15 cellular contexts compared by ENCODE assay signal in genomic region chrX:19649227-19650009, GRCh38.
DNase-seq lines count a peak whose midpoint lies in the region; ATAC-seq and TF ChIP-seq lines count a peak whose summit lies in the region.
"Had no signal": no experiment of that assay in that cellular context is flagged by ENCODE, and none has a peak within 500 bp of the region (broad histone marks: within the 10 kb centered on the region; RNA-seq: fewer than 3 reads in every experiment).

No MANE protein-coding gene starts in this region.

- no peak for ATAC-seq in activated CD4-positive, alpha-beta T cell treated with anti-CD3 and anti-CD28 coated beads for 36 hours
- no peak for ATAC-seq in T-cell (replicated peaks in 1 of 4)
- no peak for ATAC-seq in stimulated activated effector memory CD8-positive, alpha-beta T cell treated with anti-CD3 and anti-CD28 coated beads, Interleukin-12 subunit alpha, Interleukin-12 subunit beta, amount 100 ng/mL, for 72 hours

- BruUV-seq in Calu3 (replicated peaks; lab: Mats Ljungman, UMichigan): no TSS peak

- POLR2A ChIA-PET in activated CD4-positive, alpha-beta T cell treated with anti-CD3 and anti-CD28 coated beads for 36 hours (lab: Charles Lee): no interaction called here
- POLR2A ChIA-PET in T-cell (lab: Charles Lee): no interaction called here

- H3K36me3 Mint-ChIP-seq in activated CD4-positive, alpha-beta T cell treated with anti-CD3 and anti-CD28 coated beads for 36 hours (ENCODE audit: low read depth): peaks cover 20% of the 10 kb centered on the region
- H3K36me3 Mint-ChIP-seq in T-cell (peaks cover 22% of the 10 kb centered on the region), Calu3 (ENCODE audit: insufficient read depth, unreplicated experiment) (peaks cover 14% of the 10 kb centered on the region)
- H3K36me3 Mint-ChIP-seq in stimulated activated effector memory CD8-positive, alpha-beta T cell treated with anti-CD3 and anti-CD28 coated beads, Interleukin-12 subunit alpha, Interleukin-12 subunit beta, amount 100 ng/mL, for 72 hours: peaks cover 25% of the 10 kb centered on the region
- H3K36me3 Mint-ChIP-seq: IgD-negative memory B cell had no signal

- H3K4me3 Mint-ChIP-seq in activated CD4-positive, alpha-beta T cell treated with anti-CD3 and anti-CD28 coated beads for 36 hours: no peak overlapping the region
- H3K4me3 Mint-ChIP-seq in T-cell (no peak overlapping the region), Calu3 (ENCODE audit: low read depth, unreplicated experiment) (no peak overlapping the region)
- no peak overlapping the region for H3K4me3 Mint-ChIP-seq in stimulated activated effector memory CD8-positive, alpha-beta T cell treated with anti-CD3 and anti-CD28 coated beads, Interleukin-12 subunit alpha, Interleukin-12 subunit beta, amount 100 ng/mL, for 72 hours
- H3K4me3 Mint-ChIP-seq: IgD-negative memory B cell had no signal

- no peak for DNase-seq in activated CD4-positive, alpha-beta T cell treated with anti-CD3 and anti-CD28 coated beads for 36 hours
- DNase-seq in activated CD4-positive, alpha-beta T cell treated with anti-CD3 and anti-CD28 coated beads, Interleukin-2, amount 50 U/mL, for 1 hour: no peak
- DNase-seq in T-cell (no peak), fibroblast of the conjunctiva (ENCODE audit: low read depth) (peak; percentile 37), Calu3 (no peak), medulla oblongata (ENCODE audit: extremely low spot score) (no peak), DMS79 treated with DMSO at 0.1 percent for 48 hours (lab: John Stamatoyannopoulos, UW) (no peak)
- DNase-seq in stimulated activated effector memory CD8-positive, alpha-beta T cell treated with anti-CD3 and anti-CD28 coated beads, Interleukin-12 subunit alpha, Interleukin-12 subunit beta, amount 100 ng/mL, for 72 hours (ENCODE audit: low spot score in 2 of 2): no peak
- DNase-seq: ACHN; activated effector memory CD4-positive, alpha-beta T cell treated with Interleukin-2 at 50 U/mL for 16 hours; DMS53; NCI-H1092 treated with DMSO at 0.1 percent for 48 hours; NCI-H226; OCI-M1 had no signal

- CTCF ChIA-PET in activated CD4-positive, alpha-beta T cell treated with anti-CD3 and anti-CD28 coated beads for 36 hours (lab: Charles Lee): no interaction called here
- CTCF ChIA-PET in T-cell (lab: Charles Lee): no interaction called here
- CTCF ChIA-PET in Calu3 (lab: Charles Lee): no interaction called here

- no peak for TF ChIP-seq CTCF in Calu3 (IDR thresholded peaks at IDR 0.05; ENCODE audit: unreplicated experiment)

- H3K27ac Mint-ChIP-seq in activated CD4-positive, alpha-beta T cell treated with anti-CD3 and anti-CD28 coated beads for 36 hours: peak overlapping the region; percentile 44
- H3K27ac Mint-ChIP-seq in T-cell (peak overlapping the region; percentile 45 to 77), Calu3 (ENCODE audit: unreplicated experiment) (no peak overlapping the region)
- H3K27ac Mint-ChIP-seq in stimulated activated effector memory CD8-positive, alpha-beta T cell treated with anti-CD3 and anti-CD28 coated beads, Interleukin-12 subunit alpha, Interleukin-12 subunit beta, amount 100 ng/mL, for 72 hours: peak overlapping the region; percentile 75

- intact Hi-C loops in activated CD4-positive, alpha-beta T cell treated with anti-CD3 and anti-CD28 coated beads for 36 hours (cut with DNase I, micrococcal nuclease): no loop called here
- intact Hi-C loops in Calu3 (cut with micrococcal nuclease; ENCODE audit: unreplicated experiment): no loop called here

- H3K9me3 Mint-ChIP-seq in activated CD4-positive, alpha-beta T cell treated with anti-CD3 and anti-CD28 coated beads for 36 hours (ENCODE audit: low read depth): no peaks in the 10 kb centered on the region
- H3K9me3 Mint-ChIP-seq in T-cell: no peaks in the 10 kb centered on the region
- H3K9me3 Mint-ChIP-seq in stimulated activated effector memory CD8-positive, alpha-beta T cell treated with anti-CD3 and anti-CD28 coated beads, Interleukin-12 subunit alpha, Interleukin-12 subunit beta, amount 100 ng/mL, for 72 hours: no peaks in the 10 kb centered on the region
- no peaks in the 10 kb centered on the region for H3K9me3 Mint-ChIP-seq in Calu3 (ENCODE audit: low read depth, unreplicated experiment)
- H3K9me3 Mint-ChIP-seq: IgD-negative memory B cell had no signal

- peaks cover 54% of the 10 kb centered on the region for H3K4me1 Mint-ChIP-seq in activated CD4-positive, alpha-beta T cell treated with anti-CD3 and anti-CD28 coated beads for 36 hours
- H3K4me1 Mint-ChIP-seq in T-cell (peaks cover 43 to 78% (median 55%) of the 10 kb centered on the region in 3 donors), Calu3 (ENCODE audit: low read depth, unreplicated experiment) (peaks cover 53% of the 10 kb centered on the region)
- peaks cover 51% of the 10 kb centered on the region for H3K4me1 Mint-ChIP-seq in stimulated activated effector memory CD8-positive, alpha-beta T cell treated with anti-CD3 and anti-CD28 coated beads, Interleukin-12 subunit alpha, Interleukin-12 subunit beta, amount 100 ng/mL, for 72 hours

- H3K27me3 Mint-ChIP-seq in activated CD4-positive, alpha-beta T cell treated with anti-CD3 and anti-CD28 coated beads for 36 hours: no peaks in the 10 kb centered on the region
- no peaks in the 10 kb centered on the region for H3K27me3 Mint-ChIP-seq in T-cell
- no peaks in the 10 kb centered on the region for H3K27me3 Mint-ChIP-seq in Calu3 (ENCODE audit: unreplicated experiment)
- H3K27me3 Mint-ChIP-seq: IgD-negative memory B cell had no signal
